1 cellular context compared by ENCODE assay signal in genomic region chr4:2535386-2536192, GRCh38.
TF ChIP-seq lines count a peak whose summit lies in the region.

No MANE protein-coding gene starts in this region.

TF ChIP-seq in HepG2, 621 proteins besides CTCF, POLR2A, EP300 and RAD21 (continued from another document and continues in another):
- TF ChIP-seq, protein P1, sequence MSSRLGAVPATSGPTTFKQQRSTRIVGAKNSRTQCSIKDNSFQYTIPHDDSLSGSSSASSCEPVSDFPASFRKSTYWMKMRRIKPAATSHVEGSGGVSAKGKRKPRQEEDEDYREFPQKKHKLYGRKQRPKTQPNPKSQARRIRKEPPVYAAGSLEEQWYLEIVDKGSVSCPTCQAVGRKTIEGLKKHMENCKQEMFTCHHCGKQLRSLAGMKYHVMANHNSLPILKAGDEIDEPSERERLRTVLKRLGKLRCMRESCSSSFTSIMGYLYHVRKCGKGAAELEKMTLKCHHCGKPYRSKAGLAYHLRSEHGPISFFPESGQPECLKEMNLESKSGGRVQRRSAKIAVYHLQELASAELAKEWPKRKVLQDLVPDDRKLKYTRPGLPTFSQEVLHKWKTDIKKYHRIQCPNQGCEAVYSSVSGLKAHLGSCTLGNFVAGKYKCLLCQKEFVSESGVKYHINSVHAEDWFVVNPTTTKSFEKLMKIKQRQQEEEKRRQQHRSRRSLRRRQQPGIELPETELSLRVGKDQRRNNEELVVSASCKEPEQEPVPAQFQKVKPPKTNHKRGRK (CRISPR knock-in tag; IDR thresholded peaks at IDR 0.05), result no peak
- no peak for TF ChIP-seq ZC3H4 (CRISPR knock-in tag; IDR thresholded peaks at IDR 0.05; ENCODE audit: borderline replicate concordance)
- no peak for TF ChIP-seq SRSF4 (IDR thresholded peaks at IDR 0.05; ENCODE audit: low read depth, low read length, poor library complexity, severe bottlenecking)
- TF ChIP-seq NCOA1 (CRISPR knock-in tag; IDR thresholded peaks at IDR 0.05), result no peak
- no peak for TF ChIP-seq ZNF556 (CRISPR knock-in tag; IDR thresholded peaks at IDR 0.05; ENCODE audit: borderline replicate concordance)
- TF ChIP-seq PBX3 (CRISPR knock-in tag; IDR thresholded peaks at IDR 0.05; ENCODE audit: borderline replicate concordance), result no peak
- TF ChIP-seq SAFB2 (CRISPR knock-in tag; IDR thresholded peaks at IDR 0.05; ENCODE audit: borderline replicate concordance, low read depth), result no peak; the same call in 1 of the 2 replicates
- TF ChIP-seq TBL1XR1 (IDR thresholded peaks at IDR 0.05; ENCODE audit: borderline replicate concordance, low read length, partially characterized antibody), result no peak
- peak; percentile 88; the same call in 1 of the 2 replicates for TF ChIP-seq ZSCAN21 (CRISPR knock-in tag; IDR thresholded peaks at IDR 0.05; ENCODE audit: borderline replicate concordance)
- peak; percentile 73 for TF ChIP-seq ZC3H13 (CRISPR knock-in tag; IDR thresholded peaks at IDR 0.05)
- TF ChIP-seq, protein P2, sequence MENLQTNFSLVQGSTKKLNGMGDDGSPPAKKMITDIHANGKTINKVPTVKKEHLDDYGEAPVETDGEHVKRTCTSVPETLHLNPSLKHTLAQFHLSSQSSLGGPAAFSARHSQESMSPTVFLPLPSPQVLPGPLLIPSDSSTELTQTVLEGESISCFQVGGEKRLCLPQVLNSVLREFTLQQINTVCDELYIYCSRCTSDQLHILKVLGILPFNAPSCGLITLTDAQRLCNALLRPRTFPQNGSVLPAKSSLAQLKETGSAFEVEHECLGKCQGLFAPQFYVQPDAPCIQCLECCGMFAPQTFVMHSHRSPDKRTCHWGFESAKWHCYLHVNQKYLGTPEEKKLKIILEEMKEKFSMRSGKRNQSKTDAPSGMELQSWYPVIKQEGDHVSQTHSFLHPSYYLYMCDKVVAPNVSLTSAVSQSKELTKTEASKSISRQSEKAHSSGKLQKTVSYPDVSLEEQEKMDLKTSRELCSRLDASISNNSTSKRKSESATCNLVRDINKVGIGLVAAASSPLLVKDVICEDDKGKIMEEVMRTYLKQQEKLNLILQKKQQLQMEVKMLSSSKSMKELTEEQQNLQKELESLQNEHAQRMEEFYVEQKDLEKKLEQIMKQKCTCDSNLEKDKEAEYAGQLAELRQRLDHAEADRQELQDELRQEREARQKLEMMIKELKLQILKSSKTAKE (CRISPR knock-in tag; IDR thresholded peaks at IDR 0.05; ENCODE audit: borderline replicate concordance), result no peak
- no peak; the same call in 1 of the 2 replicates for TF ChIP-seq ZBTB34 (CRISPR knock-in tag; IDR thresholded peaks at IDR 0.05)
- TF ChIP-seq ZNF329 (CRISPR knock-in tag; IDR thresholded peaks at IDR 0.05; ENCODE audit: low read depth), result no peak
- 0 out of 2 replicates have a peak, but pooled peaks have one; percentile 15 for TF ChIP-seq ZNF776 (CRISPR knock-in tag; IDR thresholded peaks at IDR 0.05)
- peak; percentile 13 to 42; a peak in 2 of 4 replicates for TF ChIP-seq HMGXB4 (CRISPR knock-in tag; IDR thresholded peaks at IDR 0.05; ENCODE audit: borderline replicate concordance in 1 of 2, low read depth in 1 of 2)
- TF ChIP-seq MED8 (CRISPR knock-in tag; IDR thresholded peaks at IDR 0.05; ENCODE audit: insufficient replicate concordance), result peak; percentile 14
- 0 out of 2 replicates have a peak, but pooled peaks have one; percentile 11 for TF ChIP-seq MEF2D (CRISPR knock-in tag; IDR thresholded peaks at IDR 0.05)
- TF ChIP-seq GTF2F1 (IDR thresholded peaks at IDR 0.05; ENCODE audit: low read length), result no peak
- no peak for TF ChIP-seq HNF1A (IDR thresholded peaks at IDR 0.05; ENCODE audit: low read depth)
- no peak; the same call in 1 of the 2 replicates for TF ChIP-seq HNF1A (CRISPR knock-in tag; IDR thresholded peaks at IDR 0.05; ENCODE audit: borderline replicate concordance)
- TF ChIP-seq, protein P3, sequence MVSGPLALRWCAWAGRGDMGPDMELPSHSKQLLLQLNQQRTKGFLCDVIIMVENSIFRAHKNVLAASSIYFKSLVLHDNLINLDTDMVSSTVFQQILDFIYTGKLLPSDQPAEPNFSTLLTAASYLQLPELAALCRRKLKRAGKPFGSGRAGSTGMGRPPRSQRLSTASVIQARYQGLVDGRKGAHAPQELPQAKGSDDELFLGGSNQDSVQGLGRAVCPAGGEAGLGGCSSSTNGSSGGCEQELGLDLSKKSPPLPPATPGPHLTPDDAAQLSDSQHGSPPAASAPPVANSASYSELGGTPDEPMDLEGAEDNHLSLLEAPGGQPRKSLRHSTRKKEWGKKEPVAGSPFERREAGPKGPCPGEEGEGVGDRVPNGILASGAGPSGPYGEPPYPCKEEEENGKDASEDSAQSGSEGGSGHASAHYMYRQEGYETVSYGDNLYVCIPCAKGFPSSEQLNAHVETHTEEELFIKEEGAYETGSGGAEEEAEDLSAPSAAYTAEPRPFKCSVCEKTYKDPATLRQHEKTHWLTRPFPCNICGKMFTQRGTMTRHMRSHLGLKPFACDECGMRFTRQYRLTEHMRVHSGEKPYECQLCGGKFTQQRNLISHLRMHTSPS (CRISPR knock-in tag; IDR thresholded peaks at IDR 0.05; ENCODE audit: low read depth), result 0 out of 2 replicates have a peak, but pooled peaks have one; percentile 8
- TF ChIP-seq MTA1 (CRISPR knock-in tag; IDR thresholded peaks at IDR 0.05; ENCODE audit: borderline replicate concordance), result 0 out of 2 replicates have a peak, but pooled peaks have one; percentile 19
- no peak for TF ChIP-seq IRX3 (CRISPR knock-in tag; IDR thresholded peaks at IDR 0.05; ENCODE audit: borderline replicate concordance, low read depth)
- TF ChIP-seq, protein P4, sequence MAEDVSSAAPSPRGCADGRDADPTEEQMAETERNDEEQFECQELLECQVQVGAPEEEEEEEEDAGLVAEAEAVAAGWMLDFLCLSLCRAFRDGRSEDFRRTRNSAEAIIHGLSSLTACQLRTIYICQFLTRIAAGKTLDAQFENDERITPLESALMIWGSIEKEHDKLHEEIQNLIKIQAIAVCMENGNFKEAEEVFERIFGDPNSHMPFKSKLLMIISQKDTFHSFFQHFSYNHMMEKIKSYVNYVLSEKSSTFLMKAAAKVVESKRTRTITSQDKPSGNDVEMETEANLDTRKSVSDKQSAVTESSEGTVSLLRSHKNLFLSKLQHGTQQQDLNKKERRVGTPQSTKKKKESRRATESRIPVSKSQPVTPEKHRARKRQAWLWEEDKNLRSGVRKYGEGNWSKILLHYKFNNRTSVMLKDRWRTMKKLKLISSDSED (CRISPR knock-in tag; IDR thresholded peaks at IDR 0.05), result no peak
- TF ChIP-seq ZNF234 (CRISPR knock-in tag; conservative IDR thresholded peaks at IDR 0.05), result no peak
- TF ChIP-seq CBX5 (CRISPR knock-in tag; IDR thresholded peaks at IDR 0.05; ENCODE audit: borderline replicate concordance), result no peak
- TF ChIP-seq, protein P5, sequence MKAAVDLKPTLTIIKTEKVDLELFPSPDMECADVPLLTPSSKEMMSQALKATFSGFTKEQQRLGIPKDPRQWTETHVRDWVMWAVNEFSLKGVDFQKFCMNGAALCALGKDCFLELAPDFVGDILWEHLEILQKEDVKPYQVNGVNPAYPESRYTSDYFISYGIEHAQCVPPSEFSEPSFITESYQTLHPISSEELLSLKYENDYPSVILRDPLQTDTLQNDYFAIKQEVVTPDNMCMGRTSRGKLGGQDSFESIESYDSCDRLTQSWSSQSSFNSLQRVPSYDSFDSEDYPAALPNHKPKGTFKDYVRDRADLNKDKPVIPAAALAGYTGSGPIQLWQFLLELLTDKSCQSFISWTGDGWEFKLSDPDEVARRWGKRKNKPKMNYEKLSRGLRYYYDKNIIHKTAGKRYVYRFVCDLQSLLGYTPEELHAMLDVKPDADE (CRISPR knock-in tag; IDR thresholded peaks at IDR 0.05), result no peak
- TF ChIP-seq ZBTB20 (CRISPR knock-in tag; IDR thresholded peaks at IDR 0.05; ENCODE audit: borderline replicate concordance, low read depth), result no peak
- no peak for TF ChIP-seq HNRNPK (IDR thresholded peaks at IDR 0.05; ENCODE audit: low read depth, low read length, poor library complexity, severe bottlenecking)
- TF ChIP-seq HDAC6 (IDR thresholded peaks at IDR 0.05; ENCODE audit: low read depth, low read length), result no peak
- TF ChIP-seq, protein P6, sequence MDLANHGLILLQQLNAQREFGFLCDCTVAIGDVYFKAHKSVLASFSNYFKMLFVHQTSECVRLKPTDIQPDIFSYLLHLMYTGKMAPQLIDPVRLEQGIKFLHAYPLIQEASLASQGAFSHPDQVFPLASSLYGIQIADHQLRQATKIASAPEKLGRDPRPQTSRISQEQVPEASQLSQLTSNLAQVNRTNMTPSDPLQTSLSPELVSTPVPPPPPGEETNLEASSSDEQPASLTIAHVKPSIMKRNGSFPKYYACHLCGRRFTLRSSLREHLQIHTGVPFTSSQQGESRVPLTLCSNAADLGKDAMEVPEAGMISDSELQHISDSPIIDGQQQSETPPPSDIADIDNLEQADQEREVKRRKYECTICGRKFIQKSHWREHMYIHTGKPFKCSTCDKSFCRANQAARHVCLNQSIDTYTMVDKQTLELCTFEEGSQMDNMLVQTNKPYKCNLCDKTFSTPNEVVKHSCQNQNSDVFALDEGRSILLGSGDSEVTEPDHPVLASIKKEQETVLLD (CRISPR knock-in tag; IDR thresholded peaks at IDR 0.05; ENCODE audit: low read depth), result peak; percentile 96
- TF ChIP-seq MIER2 (CRISPR knock-in tag; IDR thresholded peaks at IDR 0.05), result no peak
